1 cellular context compared by ENCODE assay signal in genomic region chr15:64763874-64764273, GRCh38.
TF ChIP-seq lines count a peak whose summit lies in the region.

No MANE protein-coding gene starts in this region.

TF ChIP-seq in WTC11, 78 proteins besides CTCF, POLR2A, EP300 and RAD21 (continued from another document):
- TF ChIP-seq AFF4 (CRISPR knock-in tag; IDR thresholded peaks at IDR 0.05; ENCODE audit: borderline replicate concordance) (no peak), NR2C2 (CRISPR knock-in tag; IDR thresholded peaks at IDR 0.05) (no peak), NR1H2 (CRISPR knock-in tag; IDR thresholded peaks at IDR 0.05) (no peak), KAT7 (CRISPR knock-in tag; IDR thresholded peaks at IDR 0.05; ENCODE audit: borderline replicate concordance) (no peak), CDX4 (CRISPR knock-in tag; IDR thresholded peaks at IDR 0.05; ENCODE audit: borderline replicate concordance) (no peak), HMGA2 (CRISPR knock-in tag; IDR thresholded peaks at IDR 0.05) (no peak), NFYB (CRISPR knock-in tag; conservative IDR thresholded peaks at IDR 0.05; ENCODE audit: low read depth) (no peak)
